In the genomic region with DNA sequence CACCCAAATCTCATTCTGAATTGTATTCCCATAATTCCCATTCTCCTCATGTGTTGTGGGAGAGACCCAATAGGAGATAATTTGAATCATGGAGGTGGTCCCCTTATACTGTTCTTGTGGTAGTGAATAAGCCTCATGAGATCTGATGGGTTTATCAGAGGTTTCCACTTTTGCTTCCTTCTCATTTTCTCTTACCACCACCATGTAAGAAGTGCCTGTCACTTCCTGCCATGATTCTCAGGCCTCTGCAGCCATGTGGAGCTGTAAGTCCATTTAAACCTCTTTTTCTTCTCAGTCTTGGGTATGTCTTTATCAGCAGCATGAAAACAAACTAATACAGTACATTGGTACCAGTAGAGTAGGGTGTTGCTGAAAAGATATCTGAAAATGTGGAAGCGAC, we compare ENCODE assay signal across 35 cellular contexts.
"Had no signal": no experiment of that assay in that cellular context is flagged by ENCODE, and none has a peak within 500 bp of the region (broad histone marks: within the 10 kb centered on the region; RNA-seq: fewer than 3 reads in every experiment).

No MANE protein-coding gene starts in this region.

- H3K27ac Mint-ChIP-seq: activated B cell treated with CpG ODN at 0.5 μM for 24 hours; activated CD4-positive, alpha-beta memory T cell treated with anti-CD3 and anti-CD28 coated beads for 36 hours; activated CD4-positive, alpha-beta T cell treated with anti-CD3 and anti-CD28 coated beads, Interleukin-2, amount 10 ng/mL, durations not matched to agents 24 days and 14 days; activated CD8-positive, alpha-beta T cell treated with anti-CD3 and anti-CD28 coated beads for 36 hours; activated naive CD4-positive, alpha-beta T cell treated with anti-CD3 and anti-CD28 coated beads, Interleukin-2, amount 10 ng/mL, durations not matched to agents 7 days and 5 days; activated naive CD4-positive, alpha-beta T cell treated with anti-CD3 and anti-CD28 coated beads, Interleukin-2, amount 50 U/mL, for 24 hours; activated naive CD8-positive, alpha-beta T cell; activated naive CD8-positive, alpha-beta T cell treated with anti-CD3 and anti-CD28 coated beads, Interleukin-2, amount 10 ng/mL, durations not matched to agents 7 days and 5 days; activated naive CD8-positive, alpha-beta T cell treated with anti-CD3 and anti-CD28 coated beads, Interleukin-2, amount 50 U/mL, for 24 hours; activated T-cell treated with anti-CD3 and anti-CD28 coated beads, Interleukin-2, amount 50 U/mL, for 72 hours; activated T-helper 1 cell treated with anti-CD3 and anti-CD28 coated beads, Interleukin-12 subunit alpha, Interleukin-12 subunit beta, Interleukin-2, Interleukin-4 antibody, amounts not matched to agents 30 ng/mL and 10 ng/mL and 1 ng/mL, durations not matched to agents 14 hours and 24 hours and 36 hours; activated T-helper 17 cell treated with anti-CD3 and anti-CD28 coated beads, Interleukin-2, amount 50 U/mL, for 72 hours; brain; T-helper 1 cell treated with Interleukin-12 subunit alpha and Interleukin-12 subunit beta and Interleukin-4 antibody, amounts not matched to agents 30 μg/mL and 1 μg/mL, for 36 hours; T-helper 2 cell treated with Interferon-gamma antibody and Interleukin-4, amounts not matched to agents 5 μg/mL and 100 μg/mL, for 36 hours had no signal

- H3K27me3 Mint-ChIP-seq: activated B cell treated with CpG ODN at 0.5 μM for 24 hours; activated CD4-positive, alpha-beta memory T cell treated with anti-CD3 and anti-CD28 coated beads for 36 hours; activated CD4-positive, alpha-beta T cell treated with anti-CD3 and anti-CD28 coated beads, Interleukin-2, amount 10 ng/mL, durations not matched to agents 24 days and 14 days; activated CD8-positive, alpha-beta T cell treated with anti-CD3 and anti-CD28 coated beads for 36 hours; activated naive CD4-positive, alpha-beta T cell treated with anti-CD3 and anti-CD28 coated beads, Interleukin-2, amount 10 ng/mL, durations not matched to agents 7 days and 5 days; activated naive CD4-positive, alpha-beta T cell treated with anti-CD3 and anti-CD28 coated beads, Interleukin-2, amount 50 U/mL, for 24 hours; activated naive CD8-positive, alpha-beta T cell; activated naive CD8-positive, alpha-beta T cell treated with anti-CD3 and anti-CD28 coated beads, Interleukin-2, amount 10 ng/mL, durations not matched to agents 7 days and 5 days; activated naive CD8-positive, alpha-beta T cell treated with anti-CD3 and anti-CD28 coated beads, Interleukin-2, amount 50 U/mL, for 24 hours; activated T-helper 17 cell treated with anti-CD3 and anti-CD28 coated beads, Interleukin-2, amount 50 U/mL, for 72 hours; central memory CD8-positive, alpha-beta T cell had no signal

- H3K4me3 Mint-ChIP-seq: activated B cell treated with CpG ODN at 0.5 μM for 24 hours; activated CD4-positive, alpha-beta memory T cell treated with anti-CD3 and anti-CD28 coated beads for 36 hours; activated CD4-positive, alpha-beta T cell treated with anti-CD3 and anti-CD28 coated beads, Interleukin-2, amount 10 ng/mL, durations not matched to agents 24 days and 14 days; activated CD8-positive, alpha-beta T cell treated with anti-CD3 and anti-CD28 coated beads for 36 hours; activated naive CD4-positive, alpha-beta T cell treated with anti-CD3 and anti-CD28 coated beads, Interleukin-2, amount 10 ng/mL, durations not matched to agents 7 days and 5 days; activated naive CD4-positive, alpha-beta T cell treated with anti-CD3 and anti-CD28 coated beads, Interleukin-2, amount 50 U/mL, for 24 hours; activated naive CD8-positive, alpha-beta T cell; activated naive CD8-positive, alpha-beta T cell treated with anti-CD3 and anti-CD28 coated beads, Interleukin-2, amount 10 ng/mL, durations not matched to agents 7 days and 5 days; activated naive CD8-positive, alpha-beta T cell treated with anti-CD3 and anti-CD28 coated beads, Interleukin-2, amount 50 U/mL, for 24 hours; activated T-cell treated with anti-CD3 and anti-CD28 coated beads, Interleukin-2, amount 50 U/mL, for 4 hours; activated T-cell treated with anti-CD3 and anti-CD28 coated beads, Interleukin-2, amount 50 U/mL, for 72 hours; activated T-helper 1 cell treated with anti-CD3 and anti-CD28 coated beads, Interleukin-12 subunit alpha, Interleukin-12 subunit beta, Interleukin-2, Interleukin-4 antibody, amounts not matched to agents 30 ng/mL and 10 ng/mL and 1 ng/mL, durations not matched to agents 14 hours and 24 hours and 36 hours; activated T-helper 17 cell treated with anti-CD3 and anti-CD28 coated beads, Interleukin-2, amount 50 U/mL, for 72 hours; brain; central memory CD8-positive, alpha-beta T cell; T-helper 1 cell treated with Interleukin-12 subunit alpha and Interleukin-12 subunit beta and Interleukin-4 antibody, amounts not matched to agents 30 μg/mL and 1 μg/mL, for 36 hours; T-helper 2 cell treated with Interferon-gamma antibody and Interleukin-4, amounts not matched to agents 5 μg/mL and 100 μg/mL, for 36 hours had no signal

- ATAC-seq: activated CD8-positive, alpha-beta T cell treated with anti-CD3 and anti-CD28 coated beads for 36 hours; activated naive CD8-positive, alpha-beta T cell treated with anti-CD3 and anti-CD28 coated beads, Interleukin-2, amount 50 U/mL, for 24 hours; activated T-cell treated with anti-CD3 and anti-CD28 coated beads, Interleukin-2, amount 50 U/mL, for 4 hours; activated T-cell treated with anti-CD3 and anti-CD28 coated beads, Interleukin-2, amount 50 U/mL, for 72 hours; activated T-helper 17 cell treated with anti-CD3 and anti-CD28 coated beads, Interleukin-2, amount 50 U/mL, for 72 hours had no signal

- H3K4me1 Mint-ChIP-seq: brain had no signal

- H3K9me3 Mint-ChIP-seq: activated T-helper 17 cell treated with anti-CD3 and anti-CD28 coated beads, Interleukin-2, amount 50 U/mL, for 72 hours; central memory CD8-positive, alpha-beta T cell had no signal

- H3K4me3 ChIP-seq: ascending aorta, cardiac muscle cell had no signal

- DNase-seq: activated B cell treated with CpG ODN at 0.5 μM for 24 hours; activated CD4-positive, alpha-beta memory T cell treated with anti-CD3 and anti-CD28 coated beads for 36 hours; activated CD4-positive, alpha-beta T cell treated with anti-CD3 and anti-CD28 coated beads for 4 hours; activated CD4-positive, alpha-beta T cell treated with anti-CD3 and anti-CD28 coated beads, Interleukin-2, amount 10 ng/mL, durations not matched to agents 24 days and 14 days; activated CD4-positive, alpha-beta T cell treated with anti-CD3 and anti-CD28 coated beads, Interleukin-2, amount 50 U/mL, for 1 hour; activated CD4-positive, alpha-beta T cell treated with anti-CD3 and anti-CD28 coated beads, Interleukin-2, amount 50 U/mL, for 4 hours; activated CD4-positive, CD25-positive, alpha-beta regulatory T cell treated with anti-CD3 and anti-CD28 coated beads, Interleukin-2, amount 50 U/mL, for 72 hours; activated CD8-positive, alpha-beta memory T cell treated with anti-CD3 and anti-CD28 coated beads, Interleukin-2, amount 50 U/mL, for 4 hours; activated CD8-positive, alpha-beta T cell treated with anti-CD3 and anti-CD28 coated beads for 36 hours; activated effector memory CD4-positive, alpha-beta T cell treated with anti-CD3 and anti-CD28 coated beads, Interleukin-2, amount 50 U/mL, for 16 hours; activated naive CD4-positive, alpha-beta T cell treated with anti-CD3 and anti-CD28 coated beads, Interleukin-2, amount 10 ng/mL, durations not matched to agents 7 days and 5 days; activated naive CD4-positive, alpha-beta T cell treated with Interleukin-2 at 50 U/mL for 16 hours; activated naive CD8-positive, alpha-beta T cell treated with anti-CD3 and anti-CD28 coated beads, Interleukin-2, amount 10 ng/mL, durations not matched to agents 7 days and 5 days; activated naive CD8-positive, alpha-beta T cell treated with anti-CD3 and anti-CD28 coated beads, Interleukin-2, amount 50 U/mL, for 24 hours; activated T-cell treated with anti-CD3 and anti-CD28 coated beads for 4 hours; activated T-cell treated with anti-CD3 and anti-CD28 coated beads, Interleukin-2, amount 50 U/mL, for 1 hour; activated T-cell treated with anti-CD3 and anti-CD28 coated beads, Interleukin-2, amount 50 U/mL, for 4 hours; activated T-cell treated with anti-CD3 and anti-CD28 coated beads, Interleukin-2, amount 50 U/mL, for 72 hours; amygdala; anterior cingulate cortex; caudate nucleus; cerebellar nuclear complex; T-helper 1 cell; T-helper 2 cell; T-helper 9 cell had no signal
